Comparison of ENCODE assay signal across 13 cellular contexts in the genomic region with DNA sequence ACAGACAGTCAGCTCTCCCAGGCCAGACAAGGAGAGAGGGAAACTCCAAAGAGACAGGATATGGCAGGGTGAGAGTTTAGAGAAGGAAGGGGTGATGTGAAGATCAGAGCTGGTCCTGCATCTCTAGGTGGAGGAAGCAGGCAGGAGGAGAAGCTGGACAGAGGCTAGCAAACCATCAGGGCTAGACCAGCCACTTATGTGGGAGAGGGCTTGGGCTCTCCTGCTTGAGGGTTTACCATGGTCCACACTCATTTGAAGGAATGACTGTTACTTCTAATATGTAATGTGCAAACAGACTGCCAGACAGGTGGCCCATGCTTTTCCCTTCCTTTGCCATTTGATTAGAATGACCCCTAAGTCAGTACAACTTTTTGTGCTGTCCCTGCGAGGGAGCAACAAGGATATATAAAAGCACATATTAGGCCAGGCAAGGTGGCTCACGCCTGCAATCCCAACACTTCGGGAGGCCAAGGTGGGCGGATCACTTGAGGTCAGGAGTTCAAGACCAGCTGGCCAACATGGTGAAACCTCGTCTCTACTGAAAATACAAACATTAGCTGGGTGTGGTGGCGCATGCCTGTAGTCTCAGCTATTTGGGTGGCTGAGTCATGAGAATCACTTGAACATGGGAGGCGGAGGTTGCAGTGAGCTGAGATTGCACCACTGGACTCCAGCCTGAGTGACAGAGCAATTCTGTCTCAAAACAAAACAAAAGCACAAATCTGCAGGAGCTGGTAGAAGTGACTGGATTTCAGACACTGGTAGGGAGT. TPM values are rescaled to one million over a fixed set of nuclear protein-coding genes. Genes with fewer than 3 reads are reported as not detected.
DNase-seq lines count a peak whose midpoint lies in the region; ATAC-seq and TF ChIP-seq lines count a peak whose summit lies in the region.
"Had no signal": no experiment of that assay in that cellular context is flagged by ENCODE, and none has a peak within 500 bp of the region (broad histone marks: within the 10 kb centered on the region; RNA-seq: fewer than 3 reads in every experiment).

No MANE protein-coding gene starts in this region.

- no peaks in the 10 kb centered on the region for H3K27me3 ChIP-seq in BJ (ENCODE audit: control insufficient read depth, insufficient read depth, low read length)
- H3K27me3 ChIP-seq: uterus had no signal

- H3K4me3 Mint-ChIP-seq in osteocyte (ENCODE audit: unreplicated experiment) (no peak overlapping the region), glutamatergic neuron (ENCODE audit: unreplicated experiment) (no peak overlapping the region)
- H3K4me3 Mint-ChIP-seq in activated naive CD4-positive, alpha-beta T cell treated with anti-CD3 and anti-CD28 coated beads, Interleukin-2, amount 10 ng/mL, durations not matched to agents 7 days and 5 days = no peak overlapping the region
- H3K4me3 Mint-ChIP-seq: mesothelial cell of epicardium had no signal

- DNase-seq in BJ (ENCODE audit: low read depth) (peak; percentile 39), NCI-H460 (ENCODE audit: extremely low read depth, low read depth) (peak; percentile 82), epithelial cell of esophagus (ENCODE audit: low read depth) (peak; percentile 87), osteocyte (ENCODE audit: extremely low spot score, unreplicated experiment) (no peak), glutamatergic neuron (no peak), GOT3 (lab: John Stamatoyannopoulos, UW) (no peak)
- DNase-seq in activated naive CD4-positive, alpha-beta T cell treated with anti-CD3 and anti-CD28 coated beads, Interleukin-2, amount 10 ng/mL, durations not matched to agents 7 days and 5 days = no peak
- DNase-seq: NCI-H510A, Right ventricle myocardium superior, uterus, WERI-Rb-1 had no signal

- no peak for TF ChIP-seq CTCF in BJ (IDR thresholded peaks at IDR 0.05; ENCODE audit: insufficient read depth, low read depth, low read length)
- no peak for TF ChIP-seq CTCF in epithelial cell of esophagus (IDR thresholded peaks at IDR 0.05; ENCODE audit: insufficient read depth, low read depth, low read length, missing control alignments)
- no peak for TF ChIP-seq CTCF in osteocyte (IDR thresholded peaks at IDR 0.05)
- TF ChIP-seq CTCF in glutamatergic neuron (IDR thresholded peaks at IDR 0.05; ENCODE audit: partially characterized antibody, unreplicated experiment) = no peak

- H3K4me3 ChIP-seq in BJ (ENCODE audit: low read depth, low read length) (no peak overlapping the region), epithelial cell of esophagus (ENCODE audit: low read length) (no peak overlapping the region)
- H3K4me3 ChIP-seq: uterus had no signal

- H3K27ac Mint-ChIP-seq in osteocyte (ENCODE audit: unreplicated experiment) (peak overlapping the region; percentile 70), glutamatergic neuron (ENCODE audit: unreplicated experiment) (no peak overlapping the region)
- no peak overlapping the region for H3K27ac Mint-ChIP-seq in activated naive CD4-positive, alpha-beta T cell treated with anti-CD3 and anti-CD28 coated beads, Interleukin-2, amount 10 ng/mL, durations not matched to agents 7 days and 5 days
- H3K27ac Mint-ChIP-seq: mesothelial cell of epicardium had no signal

- POLR2A ChIA-PET in BJ (lab: Charles Lee) = no interaction called here

- H3K36me3 Mint-ChIP-seq in osteocyte (ENCODE audit: unreplicated experiment) (no peaks in the 10 kb centered on the region), glutamatergic neuron (ENCODE audit: unreplicated experiment) (peaks cover 12% of the 10 kb centered on the region)
- no peaks in the 10 kb centered on the region for H3K36me3 Mint-ChIP-seq in activated naive CD4-positive, alpha-beta T cell treated with anti-CD3 and anti-CD28 coated beads, Interleukin-2, amount 10 ng/mL, durations not matched to agents 7 days and 5 days

- CTCF ChIA-PET in BJ (lab: Yijun Ruan, JAX) = interaction anchor here (0.9 to 5.4 kb wide), 7 partner anchors 9 to 730 kb away, joined by 3 to 23 read pairs (median 4); no protein-coding TSS in a partner anchor
- CTCF ChIA-PET in activated naive CD4-positive, alpha-beta T cell treated with anti-CD3 and anti-CD28 coated beads, Interleukin-2, amount 10 ng/mL, durations not matched to agents 7 days and 5 days (lab: Charles Lee) = no interaction called here

- no peaks in the 10 kb centered on the region for H3K27me3 Mint-ChIP-seq in osteocyte (ENCODE audit: unreplicated experiment)
- peaks cover 5% of the 10 kb centered on the region for H3K27me3 Mint-ChIP-seq in activated naive CD4-positive, alpha-beta T cell treated with anti-CD3 and anti-CD28 coated beads, Interleukin-2, amount 10 ng/mL, durations not matched to agents 7 days and 5 days
- no peaks in the 10 kb centered on the region for H3K27me3 Mint-ChIP-seq in glutamatergic neuron (ENCODE audit: unreplicated experiment)

- H3K4me1 Mint-ChIP-seq in osteocyte (ENCODE audit: unreplicated experiment) (peaks cover 39% of the 10 kb centered on the region), glutamatergic neuron (ENCODE audit: low read depth, unreplicated experiment) (no peaks in the 10 kb centered on the region)
- H3K4me1 Mint-ChIP-seq in activated naive CD4-positive, alpha-beta T cell treated with anti-CD3 and anti-CD28 coated beads, Interleukin-2, amount 10 ng/mL, durations not matched to agents 7 days and 5 days = no peaks in the 10 kb centered on the region

- H3K36me3 ChIP-seq in BJ (ENCODE audit: control insufficient read depth, insufficient read depth, low read length) = no peaks in the 10 kb centered on the region
- H3K36me3 ChIP-seq: uterus, WERI-Rb-1 had no signal

- no peaks in the 10 kb centered on the region for H3K9me3 Mint-ChIP-seq in osteocyte (ENCODE audit: unreplicated experiment)
- H3K9me3 Mint-ChIP-seq in activated naive CD4-positive, alpha-beta T cell treated with anti-CD3 and anti-CD28 coated beads, Interleukin-2, amount 10 ng/mL, durations not matched to agents 7 days and 5 days = no peaks in the 10 kb centered on the region
- H3K9me3 Mint-ChIP-seq in glutamatergic neuron (ENCODE audit: unreplicated experiment) = peaks cover 3% of the 10 kb centered on the region
- H3K9me3 Mint-ChIP-seq: mesothelial cell of epicardium had no signal

- ATAC-seq in GM18870 (IDR thresholded peaks at IDR 0.05; ENCODE audit: unreplicated experiment) = no peak

RNA-seq across cellular contexts. Expression of a gene that starts 41.0 kb away (rescaled TPM):
- 21.5 and 58.1 TPM in 2 replicates for polyA plus RNA-seq in BJ (2011; rRNA removed)
- polyA minus RNA-seq in BJ (2011; rRNA and poly(A)+ RNA removed) = 5.8 and 7.3 TPM in 2 replicates
- 91.2 and 97.0 TPM in 2 replicates for total RNA-seq in NCI-H460 (2014; rRNA removed; shearing (Covaris generic))
- polyA plus RNA-seq in NCI-H460 (2014; cell fraction: nucleus; rRNA removed) = 69.0 and 86.1 TPM in 2 replicates
- total RNA-seq in osteocyte (94.1 and 94.8 TPM in 2 replicates), glutamatergic neuron (ENCODE audit: unreplicated experiment) (104 TPM)

RNA-seq across cellular contexts. Expression of a gene that starts 47.0 kb away (rescaled TPM):
- 8.4 and 11.9 TPM in 2 replicates for polyA plus RNA-seq in BJ (2011; rRNA removed)
- polyA minus RNA-seq in BJ (2011; rRNA and poly(A)+ RNA removed) = 13.8 and 18.5 TPM in 2 replicates
- 19.2 and 19.9 TPM in 2 replicates for total RNA-seq in NCI-H460 (2014; rRNA removed; shearing (Covaris generic))
- polyA plus RNA-seq in NCI-H460 (2014; cell fraction: nucleus; rRNA removed) = 12.3 TPM in 2 replicates
- total RNA-seq in osteocyte = 50.3 and 53.7 TPM in 2 replicates
- total RNA-seq in glutamatergic neuron (ENCODE audit: unreplicated experiment) = 52.5 TPM

Comparison
In these comparisons a context has a peak if more than half of its experiments do, and no peak if none do; other contexts are left out.
1. DNase-seq: peak in BJ (single experiment), NCI-H460 (single experiment) and epithelial cell of esophagus (single experiment); none in osteocyte (single experiment), activated naive CD4-positive, alpha-beta T cell treated with anti-CD3 and anti-CD28 coated beads, Interleukin-2, amount 10 ng/mL, durations not matched to agents 7 days and 5 days (single experiment), glutamatergic neuron (single experiment) and GOT3 (single experiment).